Comparison of ENCODE assay signal across 1 cellular context in genomic region chr7:100826546-100827329, GRCh38.
TF ChIP-seq lines count a peak whose summit lies in the region.

No MANE protein-coding gene starts in this region.

TF ChIP-seq in HepG2, 621 proteins besides CTCF, POLR2A, EP300 and RAD21:
- no peak for TF ChIP-seq PRDM15 (CRISPR knock-in tag; IDR thresholded peaks at IDR 0.05)
- peak; percentile 68 for TF ChIP-seq AGO2 (optimal IDR thresholded peaks at IDR 0.05; ENCODE audit: low read depth, low read length)
- TF ChIP-seq SRSF1 (optimal IDR thresholded peaks at IDR 0.05; ENCODE audit: low read depth, low read length): peak; percentile 82
- TF ChIP-seq ISX (CRISPR knock-in tag; conservative IDR thresholded peaks at IDR 0.05): no peak
- TF ChIP-seq HOXA9 (CRISPR knock-in tag; IDR thresholded peaks at IDR 0.05; ENCODE audit: borderline replicate concordance): no peak
- 0 out of 2 replicates have a peak, but pooled peaks have one; percentile 23 for TF ChIP-seq ZNF441 (CRISPR knock-in tag; IDR thresholded peaks at IDR 0.05; ENCODE audit: borderline replicate concordance)
- peak; percentile 4; the same call in 1 of the 2 replicates for TF ChIP-seq TGIF2 (CRISPR knock-in tag; IDR thresholded peaks at IDR 0.05)
- TF ChIP-seq POGZ (CRISPR knock-in tag; IDR thresholded peaks at IDR 0.05): 0 out of 2 replicates have a peak, but pooled peaks have one; percentile 18
- TF ChIP-seq SIN3A (IDR thresholded peaks at IDR 0.05; ENCODE audit: borderline replicate concordance, low read depth, low read length): 0 out of 2 replicates have a peak, but pooled peaks have one; percentile 14
- peak; percentile 6; the same call in 1 of the 2 replicates for TF ChIP-seq ZFX (CRISPR knock-in tag; IDR thresholded peaks at IDR 0.05; ENCODE audit: low read depth)
- no peak for TF ChIP-seq ZSCAN12 (CRISPR knock-in tag; IDR thresholded peaks at IDR 0.05)
- TF ChIP-seq MYNN (CRISPR knock-in tag; IDR thresholded peaks at IDR 0.05; ENCODE audit: low read depth): no peak
- 0 out of 2 replicates have a peak, but pooled peaks have one; percentile 12 for TF ChIP-seq ZSCAN31 (CRISPR knock-in tag; IDR thresholded peaks at IDR 0.05; ENCODE audit: low read depth)
- 0 out of 2 replicates have a peak, but pooled peaks have one; percentile 4 for TF ChIP-seq ZNF543 (CRISPR knock-in tag; IDR thresholded peaks at IDR 0.05)
- no peak for TF ChIP-seq ZNF713 (CRISPR knock-in tag; IDR thresholded peaks at IDR 0.05)
- 0 out of 2 replicates have a peak, but pooled peaks have one; percentile 3 for TF ChIP-seq IRF9 (CRISPR knock-in tag; IDR thresholded peaks at IDR 0.05; ENCODE audit: borderline replicate concordance)
- no peak for TF ChIP-seq ATRX (CRISPR knock-in tag; IDR thresholded peaks at IDR 0.05; ENCODE audit: borderline replicate concordance)
- TF ChIP-seq MAX (IDR thresholded peaks at IDR 0.05): 0 out of 2 replicates have a peak, but pooled peaks have one; percentile 10
- no peak for TF ChIP-seq CREM (IDR thresholded peaks at IDR 0.05)
- TF ChIP-seq CREM (CRISPR knock-in tag; IDR thresholded peaks at IDR 0.05): no peak
- TF ChIP-seq SSRP1 (CRISPR knock-in tag; IDR thresholded peaks at IDR 0.05): no peak
- TF ChIP-seq ZNF740 (CRISPR knock-in tag; IDR thresholded peaks at IDR 0.05): 0 out of 2 replicates have a peak, but pooled peaks have one; percentile 37
- 0 out of 2 replicates have a peak, but pooled peaks have one; percentile 29 for TF ChIP-seq PATZ1 (CRISPR knock-in tag; IDR thresholded peaks at IDR 0.05)
- TF ChIP-seq ZNF12 (CRISPR knock-in tag; IDR thresholded peaks at IDR 0.05): no peak
